In genomic region chr16:25941800-25942558, GRCh38 we compare ENCODE assay signal across 26 cellular contexts.
DNase-seq lines count a peak whose midpoint lies in the region; ATAC-seq, FAIRE-seq and TF ChIP-seq lines count a peak whose summit lies in the region.
"Had no signal": no experiment of that assay in that cellular context is flagged by ENCODE, and none has a peak within 500 bp of the region (broad histone marks: within the 10 kb centered on the region; RNA-seq: fewer than 3 reads in every experiment).

No MANE protein-coding gene starts in this region.

- intact Hi-C loops in Right ventricle myocardium superior (cut with DNase I), result no loop called here
- intact Hi-C loops in heart left ventricle (cut with DNase I), result no loop called here

- H3K4me1 ChIP-seq in heart left ventricle, result no peaks in the 10 kb centered on the region
- H3K4me1 ChIP-seq in mesenchymal stem cell (ENCODE audit: control insufficient read depth, insufficient read depth, low read depth, low read length), result no peaks in the 10 kb centered on the region
- H3K4me1 ChIP-seq: BE2C, HAP-1 had no signal

- H3K14ac ChIP-seq in mesenchymal stem cell (ENCODE audit: low read length in 2 of 2), result no peak overlapping the region

- WGBS in heart left ventricle, 4 donors, result 61 to 74% (median 67%) methylated on average over 4 of the region's 4 CpGs
- 30% methylated on average over 3 of the region's 4 CpGs for WGBS in mesenchymal stem cell

- H3K23ac ChIP-seq in mesenchymal stem cell (ENCODE audit: low read length in 2 of 2), result no peak overlapping the region

- no peak for DNase-seq in Right ventricle myocardium superior
- DNase-seq in heart left ventricle, result no peak
- peak; percentile 2 for DNase-seq in RKO (ENCODE audit: low spot score)
- DNase-seq in mesenchymal stem cell, result peak; percentile 2
- peak; percentile 38 for DNase-seq in urothelium cell line (ENCODE audit: low spot score)
- DNase-seq in anterior cingulate cortex (lab: John Stamatoyannopoulos, UW), result no peak
- DNase-seq: ACHN; BE2C; C1 segment of cervical spinal cord; CD4-positive, CD25-positive, alpha-beta regulatory T cell; CD8-positive, alpha-beta memory T cell; COR-L47; DMS 273 treated with DMSO at 0.1 percent for 48 hours; DMS53; DND-41; EL; IMR-90 had no signal

- no peaks in the 10 kb centered on the region for H3K27me3 ChIP-seq in heart left ventricle
- H3K27me3 ChIP-seq in mesenchymal stem cell (ENCODE audit: control insufficient read depth in 1 of 2, insufficient read depth in 1 of 2, low read length in 2 of 2), result no peaks in the 10 kb centered on the region
- H3K27me3 ChIP-seq: BE2C had no signal

- H3K36me3 ChIP-seq in heart left ventricle (no peaks in the 10 kb centered on the region), mesenchymal stem cell (ENCODE audit: control insufficient read depth in 1 of 2, insufficient read depth in 2 of 2, low read depth in 1 of 2, low read length in 2 of 2) (no peaks in the 10 kb centered on the region)
- H3K36me3 ChIP-seq: BE2C, HAP-1 had no signal

- H3K4me3 ChIP-seq in heart left ventricle (no peak overlapping the region), mesenchymal stem cell (ENCODE audit: insufficient read depth in 1 of 2, low read depth in 1 of 2, low read length in 2 of 2) (no peak overlapping the region)
- H3K4me3 ChIP-seq: HAP-1, K562 had no signal

- no peak overlapping the region for H2BK15ac ChIP-seq in mesenchymal stem cell (ENCODE audit: low read depth, poor library complexity, severe bottlenecking)

- no peak overlapping the region for H3K4ac ChIP-seq in mesenchymal stem cell (ENCODE audit: low read depth in 1 of 2, low read length in 2 of 2)

- no peak overlapping the region for H2AK5ac ChIP-seq in mesenchymal stem cell (ENCODE audit: low read length, severe bottlenecking)

- H3K18ac ChIP-seq in mesenchymal stem cell (ENCODE audit: low read depth in 1 of 2, low read length in 2 of 2), result no peak overlapping the region

- no peak overlapping the region for H4K8ac ChIP-seq in mesenchymal stem cell (ENCODE audit: low read length)

- ATAC-seq in Right ventricle myocardium superior (ENCODE audit: poor library complexity), result peak; percentile 45
- ATAC-seq in heart left ventricle, result no peak
- no peak for ATAC-seq in HG02678 (IDR thresholded peaks at IDR 0.05; ENCODE audit: unreplicated experiment)
- no peak for ATAC-seq in HG03442 (IDR thresholded peaks at IDR 0.05; ENCODE audit: unreplicated experiment)
- ATAC-seq: K562 had no signal

- no peak overlapping the region for H2BK12ac ChIP-seq in mesenchymal stem cell (ENCODE audit: low read length in 2 of 2)

- TF ChIP-seq POLR2A in heart left ventricle (IDR thresholded peaks at IDR 0.05), result no peak

- no peak overlapping the region for H2AFZ ChIP-seq in mesenchymal stem cell (ENCODE audit: low read depth, low read length)

- H3K9me3 ChIP-seq in heart left ventricle (peaks cover 0 to 19% (median 2%) of the 10 kb centered on the region in 12 donors), mesenchymal stem cell (ENCODE audit: control insufficient read depth, low read length) (peaks cover 4% of the 10 kb centered on the region)
- H3K9me3 ChIP-seq: BE2C had no signal

- no peak overlapping the region for H3K4me2 ChIP-seq in mesenchymal stem cell (ENCODE audit: low read length, poor library complexity, severe bottlenecking)

- no peak for FAIRE-seq in urothelium cell line (lab: Jason Lieb, UNC)
- FAIRE-seq: GM12891, H1, HTR-8/SVneo, K562 had no signal

- H3K9ac ChIP-seq in mesenchymal stem cell (ENCODE audit: low read length), result peak overlapping the region; percentile 41

- no peak overlapping the region for H3K27ac ChIP-seq in heart left ventricle
- no peak overlapping the region for H3K27ac ChIP-seq in mesenchymal stem cell (ENCODE audit: low read length, poor library complexity, severe bottlenecking)
- H3K27ac ChIP-seq: 22Rv1, HL-60 had no signal

- no peak overlapping the region for H2BK120ac ChIP-seq in mesenchymal stem cell (ENCODE audit: low read depth, low read length)

- H3K79me1 ChIP-seq in mesenchymal stem cell (replicated peaks; ENCODE audit: low read length, poor library complexity, severe bottlenecking), result no peaks in the 10 kb centered on the region

- H4K91ac ChIP-seq in mesenchymal stem cell (ENCODE audit: low read length), result no peak overlapping the region

- TF ChIP-seq CTCF in heart left ventricle (IDR thresholded peaks at IDR 0.05), result no peak

- H2BK5ac ChIP-seq in mesenchymal stem cell (ENCODE audit: low read depth, low read length, poor library complexity, severe bottlenecking), result no peak overlapping the region

Comparison
In these comparisons a context has a peak if more than half of its experiments do, and no peak if none do; other contexts are left out.
1. DNase-seq: peak in RKO (single experiment), mesenchymal stem cell (single experiment) and urothelium cell line (single experiment); none in Right ventricle myocardium superior (single experiment), heart left ventricle (0 of 5) and anterior cingulate cortex (0 of 58).